8 cellular contexts compared by ENCODE assay signal in genomic region chr9:15422355-15423327, GRCh38. TPM values are rescaled to one million over a fixed set of nuclear protein-coding genes. Genes with fewer than 3 reads are reported as not detected.
DNase-seq lines count a peak whose midpoint lies in the region; ATAC-seq and TF ChIP-seq lines count a peak whose summit lies in the region.

Gene SNAPC3, plus strand, starts transcription at chr9:15422876. Its CDS starts 4 bp downstream, at chr9:15422880.

- H3K27me3 Mint-ChIP-seq in activated T-helper 17 cell treated with anti-CD3 and anti-CD28 coated beads, Interleukin-2, amount 50 U/mL, for 72 hours, result no peaks in the 10 kb centered on the region
- H3K27me3 Mint-ChIP-seq in naive B cell, result no peaks in the 10 kb centered on the region

- H3K36me3 Mint-ChIP-seq in activated T-helper 17 cell treated with anti-CD3 and anti-CD28 coated beads, Interleukin-2, amount 50 U/mL, for 72 hours (ENCODE audit: low read depth), result peaks cover 48% of the 10 kb centered on the region
- H3K36me3 Mint-ChIP-seq in naive B cell, result no peaks in the 10 kb centered on the region
- peaks cover 47% of the 10 kb centered on the region for H3K36me3 Mint-ChIP-seq in stimulated activated effector memory CD8-positive, alpha-beta T cell treated with anti-CD3 and anti-CD28 coated beads, Interleukin-12 subunit alpha, Interleukin-12 subunit beta, amount 100 ng/mL, for 72 hours

- DNase-seq in EL, result peak; percentile 94
- DNase-seq in H4 (ENCODE audit: low spot score), result peak; percentile 90
- DNase-seq in LNCaP clone FGC (ENCODE audit: low read depth), result peak; percentile 82
- DNase-seq in RPMI8226, result peak; percentile 93
- DNase-seq in fibroblast of gingiva (ENCODE audit: low read depth), result peak; percentile 95
- peak; percentile 93 for DNase-seq in naive B cell
- DNase-seq in stimulated activated effector memory CD8-positive, alpha-beta T cell treated with anti-CD3 and anti-CD28 coated beads, Interleukin-12 subunit alpha, Interleukin-12 subunit beta, amount 100 ng/mL, for 72 hours (ENCODE audit: low spot score in 2 of 2), result peak; percentile 90 to 97

- ATAC-seq in activated T-helper 17 cell treated with anti-CD3 and anti-CD28 coated beads, Interleukin-2, amount 50 U/mL, for 72 hours (replicated peaks), result peak; percentile 98
- ATAC-seq in naive B cell (ENCODE audit: low read depth in 2 of 2), result peak; percentile 94 to 96
- peak; percentile 99 for ATAC-seq in stimulated activated effector memory CD8-positive, alpha-beta T cell treated with anti-CD3 and anti-CD28 coated beads, Interleukin-12 subunit alpha, Interleukin-12 subunit beta, amount 100 ng/mL, for 72 hours

- peak within 1 kb of the TSS; percentile 98 for H3K4me3 ChIP-seq in LNCaP clone FGC (ENCODE audit: low read depth, low read length)

- no peak for TF ChIP-seq CTCF in LNCaP clone FGC (IDR thresholded peaks at IDR 0.05; ENCODE audit: control insufficient read depth, extremely low read depth, insufficient read depth)

- H3K27ac Mint-ChIP-seq in activated T-helper 17 cell treated with anti-CD3 and anti-CD28 coated beads, Interleukin-2, amount 50 U/mL, for 72 hours, result peak within 1 kb of the TSS; percentile 97
- peak within 1 kb of the TSS; percentile 72 to 95 (median 90) for H3K27ac Mint-ChIP-seq in naive B cell
- peak within 1 kb of the TSS; percentile 97 for H3K27ac Mint-ChIP-seq in stimulated activated effector memory CD8-positive, alpha-beta T cell treated with anti-CD3 and anti-CD28 coated beads, Interleukin-12 subunit alpha, Interleukin-12 subunit beta, amount 100 ng/mL, for 72 hours

- H3K4me3 Mint-ChIP-seq in activated T-helper 17 cell treated with anti-CD3 and anti-CD28 coated beads, Interleukin-2, amount 50 U/mL, for 72 hours, result peak within 1 kb of the TSS; percentile 93
- peak within 1 kb of the TSS; percentile 87 to 96 (median 94) for H3K4me3 Mint-ChIP-seq in naive B cell
- peak within 1 kb of the TSS; percentile 85 for H3K4me3 Mint-ChIP-seq in stimulated activated effector memory CD8-positive, alpha-beta T cell treated with anti-CD3 and anti-CD28 coated beads, Interleukin-12 subunit alpha, Interleukin-12 subunit beta, amount 100 ng/mL, for 72 hours

- H3K4me1 Mint-ChIP-seq in activated T-helper 17 cell treated with anti-CD3 and anti-CD28 coated beads, Interleukin-2, amount 50 U/mL, for 72 hours, result peaks cover 24% of the 10 kb centered on the region
- H3K4me1 Mint-ChIP-seq in naive B cell, result peaks cover 26 to 40% (median 29%) of the 10 kb centered on the region in 3 donors
- peaks cover 27% of the 10 kb centered on the region for H3K4me1 Mint-ChIP-seq in stimulated activated effector memory CD8-positive, alpha-beta T cell treated with anti-CD3 and anti-CD28 coated beads, Interleukin-12 subunit alpha, Interleukin-12 subunit beta, amount 100 ng/mL, for 72 hours

- H3K9me3 Mint-ChIP-seq in activated T-helper 17 cell treated with anti-CD3 and anti-CD28 coated beads, Interleukin-2, amount 50 U/mL, for 72 hours, result no peaks in the 10 kb centered on the region
- H3K9me3 Mint-ChIP-seq in naive B cell, result peaks cover 0 to 2% (median 0%) of the 10 kb centered on the region in 7 donors
- no peaks in the 10 kb centered on the region for H3K9me3 Mint-ChIP-seq in stimulated activated effector memory CD8-positive, alpha-beta T cell treated with anti-CD3 and anti-CD28 coated beads, Interleukin-12 subunit alpha, Interleukin-12 subunit beta, amount 100 ng/mL, for 72 hours

RNA-seq across cellular contexts. Expression of gene SNAPC3, which starts in this region (rescaled TPM):
- total RNA-seq in H4 (2014; rRNA removed; shearing (Covaris generic)), result 16.6 and 24.3 TPM in 2 replicates
- total RNA-seq in activated T-helper 17 cell treated with anti-CD3 and anti-CD28 coated beads, Interleukin-2, amount 50 U/mL, for 72 hours, result 10 to 100 TPM; 29.8 to 44.0 TPM
- polyA plus RNA-seq in naive B cell (ENCODE audit: low read depth in 6 of 6), result 10 to 100 TPM; 16.0 to 25.3 (median 22.0) TPM

Comparison
In these comparisons a context has a peak if more than half of its experiments do, and no peak if none do; other contexts are left out.
1. Peak in every context shown above with its lines: DNase-seq, ATAC-seq and H3K4me3 ChIP-seq.